Comparison of ENCODE assay signal across 1 cellular context in the genomic region with DNA sequence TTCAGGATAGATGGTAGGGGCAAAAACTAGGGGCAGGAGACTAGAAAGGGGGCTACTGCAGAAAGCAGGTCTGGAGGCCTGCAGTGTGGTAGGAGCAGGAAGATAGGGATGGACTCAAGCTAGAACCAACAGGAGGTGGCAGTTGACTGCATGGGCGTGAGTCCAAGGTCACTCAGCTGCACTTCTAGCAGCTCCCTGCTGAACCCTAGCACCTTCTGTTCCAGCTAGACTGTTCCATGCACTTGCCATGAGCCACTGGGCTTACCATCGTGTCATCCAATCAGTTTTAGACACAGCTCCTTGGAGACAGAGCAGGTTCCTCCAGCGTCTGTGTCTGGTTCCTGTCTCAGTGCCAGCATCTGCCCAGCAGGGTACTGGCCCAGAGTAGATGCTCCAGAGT.
TF ChIP-seq lines count a peak whose summit lies in the region.

No MANE protein-coding gene starts in this region.

TF ChIP-seq in K562, 482 proteins besides CTCF, POLR2A, EP300 and RAD21:
- TF ChIP-seq TEAD4 (IDR thresholded peaks at IDR 0.05; ENCODE audit: low read length) (no peak), TEAD4 (CRISPR knock-in tag; IDR thresholded peaks at IDR 0.05; ENCODE audit: borderline replicate concordance) (no peak), POLR2G (IDR thresholded peaks at IDR 0.05; ENCODE audit: low read depth, low read length) (no peak), NUFIP1 (IDR thresholded peaks at IDR 0.05; ENCODE audit: partially characterized antibody) (no peak), ZNF263 (CRISPR knock-in tag; IDR thresholded peaks at IDR 0.05; ENCODE audit: borderline replicate concordance) (no peak), CHCHD3 (CRISPR knock-in tag; IDR thresholded peaks at IDR 0.05) (no peak), EWSR1 (IDR thresholded peaks at IDR 0.05; ENCODE audit: borderline replicate concordance, low read depth, partially characterized antibody) (no peak), EGR1 (conservative IDR thresholded peaks at IDR 0.05) (no peak), ZNF134 (CRISPR knock-in tag; conservative IDR thresholded peaks at IDR 0.05) (no peak), NFXL1 (CRISPR knock-in tag; IDR thresholded peaks at IDR 0.05) (no peak), ILK (tag; IDR thresholded peaks at IDR 0.05; ENCODE audit: borderline replicate concordance, low read depth) (no peak)
- TF ChIP-seq, protein P1, sequence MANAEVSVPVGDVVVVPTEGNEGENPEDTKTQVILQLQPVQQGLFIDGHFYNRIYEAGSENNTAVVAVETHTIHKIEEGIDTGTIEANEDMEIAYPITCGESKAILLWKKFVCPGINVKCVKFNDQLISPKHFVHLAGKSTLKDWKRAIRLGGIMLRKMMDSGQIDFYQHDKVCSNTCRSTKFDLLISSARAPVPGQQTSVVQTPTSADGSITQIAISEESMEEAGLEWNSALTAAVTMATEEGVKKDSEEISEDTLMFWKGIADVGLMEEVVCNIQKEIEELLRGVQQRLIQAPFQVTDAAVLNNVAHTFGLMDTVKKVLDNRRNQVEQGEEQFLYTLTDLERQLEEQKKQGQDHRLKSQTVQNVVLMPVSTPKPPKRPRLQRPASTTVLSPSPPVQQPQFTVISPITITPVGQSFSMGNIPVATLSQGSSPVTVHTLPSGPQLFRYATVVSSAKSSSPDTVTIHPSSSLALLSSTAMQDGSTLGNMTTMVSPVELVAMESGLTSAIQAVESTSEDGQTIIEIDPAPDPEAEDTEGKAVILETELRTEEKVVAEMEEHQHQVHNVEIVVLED (CRISPR knock-in tag; IDR thresholded peaks at IDR 0.05), result no peak
- TF ChIP-seq, protein P2, sequence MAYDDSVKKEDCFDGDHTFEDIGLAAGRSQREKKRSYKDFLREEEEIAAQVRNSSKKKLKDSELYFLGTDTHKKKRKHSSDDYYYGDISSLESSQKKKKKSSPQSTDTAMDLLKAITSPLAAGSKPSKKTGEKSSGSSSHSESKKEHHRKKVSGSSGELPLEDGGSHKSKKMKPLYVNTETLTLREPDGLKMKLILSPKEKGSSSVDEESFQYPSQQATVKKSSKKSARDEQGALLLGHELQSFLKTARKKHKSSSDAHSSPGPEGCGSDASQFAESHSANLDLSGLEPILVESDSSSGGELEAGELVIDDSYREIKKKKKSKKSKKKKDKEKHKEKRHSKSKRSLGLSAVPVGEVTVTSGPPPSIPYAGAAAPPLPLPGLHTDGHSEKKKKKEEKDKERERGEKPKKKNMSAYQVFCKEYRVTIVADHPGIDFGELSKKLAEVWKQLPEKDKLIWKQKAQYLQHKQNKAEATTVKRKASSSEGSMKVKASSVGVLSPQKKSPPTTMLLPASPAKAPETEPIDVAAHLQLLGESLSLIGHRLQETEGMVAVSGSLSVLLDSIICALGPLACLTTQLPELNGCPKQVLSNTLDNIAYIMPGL (CRISPR knock-in tag; IDR thresholded peaks at IDR 0.05), result no peak
- TF ChIP-seq, protein P3, sequence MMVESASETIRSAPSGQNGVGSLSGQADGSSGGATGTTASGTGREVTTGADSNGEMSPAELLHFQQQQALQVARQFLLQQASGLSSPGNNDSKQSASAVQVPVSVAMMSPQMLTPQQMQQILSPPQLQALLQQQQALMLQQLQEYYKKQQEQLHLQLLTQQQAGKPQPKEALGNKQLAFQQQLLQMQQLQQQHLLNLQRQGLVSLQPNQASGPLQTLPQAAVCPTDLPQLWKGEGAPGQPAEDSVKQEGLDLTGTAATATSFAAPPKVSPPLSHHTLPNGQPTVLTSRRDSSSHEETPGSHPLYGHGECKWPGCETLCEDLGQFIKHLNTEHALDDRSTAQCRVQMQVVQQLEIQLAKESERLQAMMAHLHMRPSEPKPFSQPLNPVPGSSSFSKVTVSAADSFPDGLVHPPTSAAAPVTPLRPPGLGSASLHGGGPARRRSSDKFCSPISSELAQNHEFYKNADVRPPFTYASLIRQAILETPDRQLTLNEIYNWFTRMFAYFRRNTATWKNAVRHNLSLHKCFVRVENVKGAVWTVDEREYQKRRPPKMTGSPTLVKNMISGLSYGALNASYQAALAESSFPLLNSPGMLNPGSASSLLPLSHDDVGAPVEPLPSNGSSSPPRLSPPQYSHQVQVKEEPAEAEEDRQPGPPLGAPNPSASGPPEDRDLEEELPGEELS (CRISPR knock-in tag; IDR thresholded peaks at IDR 0.05; ENCODE audit: borderline replicate concordance), result no peak
TF ChIP-seq in K562: peak in this region for 0.
